In genomic region chr3:33577173-33577572, GRCh38 we compare ENCODE assay signal across 23 cellular contexts.
DNase-seq lines count a peak whose midpoint lies in the region; ATAC-seq, FAIRE-seq and TF ChIP-seq lines count a peak whose summit lies in the region.
"Had no signal": no experiment of that assay in that cellular context is flagged by ENCODE, and none has a peak within 500 bp of the region (broad histone marks: within the 10 kb centered on the region; RNA-seq: fewer than 3 reads in every experiment).

No MANE protein-coding gene starts in this region.

- peaks cover 35% of the 10 kb centered on the region for H3K36me3 Mint-ChIP-seq in MCF 10A (ENCODE audit: insufficient read depth, unreplicated experiment)
- H3K36me3 Mint-ChIP-seq in endothelial cell (ENCODE audit: low read depth, unreplicated experiment), result no peaks in the 10 kb centered on the region

- DNase-seq in MCF 10A (ENCODE audit: unreplicated experiment) (peak; percentile 3), breast epithelium (ENCODE audit: low spot score in 2 of 2) (no peak), endothelial cell (ENCODE audit: low spot score) (no peak), HepG2 (ENCODE audit: low spot score) (peak; percentile 54), urothelium cell line (ENCODE audit: low spot score) (no peak), SKM-1 (lab: John Stamatoyannopoulos, UW; ENCODE audit: unreplicated experiment) (no peak), RPMI8226 (no peak)
- DNase-seq: 8988T; AML-193; C1 segment of cervical spinal cord; CD8-positive, alpha-beta T cell; DMS53; GDM1; MV-4-11; NCI-H1105 treated with DMSO at 0.1 percent for 48 hours; NCI-H2081; NCI-H2171 treated with DMSO at 0.1 percent for 48 hours; NCI-H524 treated with DMSO at 0.1 percent for 48 hours; OCI-M1; Right ventricle myocardium superior had no signal

- H3K27ac ChIP-seq in breast epithelium (peak overlapping the region in 1 of 2 donors; percentile 72), HepG2 (ENCODE audit: extremely low read length, insufficient read depth, low read length) (peak overlapping the region; percentile 19)

- no peak for TF ChIP-seq CTCF in MCF 10A (IDR thresholded peaks at IDR 0.05; ENCODE audit: unreplicated experiment)
- no peak for TF ChIP-seq CTCF in breast epithelium (IDR thresholded peaks at IDR 0.05)
- no peak for TF ChIP-seq CTCF in endothelial cell (IDR thresholded peaks at IDR 0.05; ENCODE audit: unreplicated experiment)
- no peak for TF ChIP-seq CTCF in HepG2 (CRISPR knock-in tag; IDR thresholded peaks at IDR 0.05)

- no peak overlapping the region for H3K4me3 ChIP-seq in breast epithelium
- no peak overlapping the region for H3K4me3 ChIP-seq in HepG2 (replicated peaks in 1 of 3; ENCODE audit: insufficient read depth in 1 of 3, low read depth in 2 of 3, low read length in 3 of 3)
- H3K4me3 ChIP-seq: HAP-1 had no signal

- no peak overlapping the region for H3K4me2 ChIP-seq in HepG2 (ENCODE audit: low read depth, low read length)

- H3K27me3 ChIP-seq in breast epithelium (no peaks in the 10 kb centered on the region), HepG2 (ENCODE audit: control insufficient read depth in 1 of 2, insufficient read depth in 2 of 2, low read length in 2 of 2) (no peaks in the 10 kb centered on the region)

- H3K4me1 Mint-ChIP-seq in MCF 10A (ENCODE audit: insufficient read depth, unreplicated experiment) (peaks cover 10% of the 10 kb centered on the region), endothelial cell (ENCODE audit: unreplicated experiment) (peaks cover 8% of the 10 kb centered on the region)

- TF ChIP-seq POLR2A in breast epithelium (IDR thresholded peaks at IDR 0.05) (no peak), HepG2 (IDR thresholded peaks at IDR 0.05; ENCODE audit: insufficient read depth in 1 of 2, low read depth in 2 of 2, low read length in 2 of 2) (no peak)

- H3K9me3 ChIP-seq in breast epithelium (no peaks in the 10 kb centered on the region), HepG2 (ENCODE audit: low read length) (no peaks in the 10 kb centered on the region)
- H3K9me3 ChIP-seq: HAP-1 had no signal

- no peak for FAIRE-seq in HepG2 (lab: Jason Lieb, UNC)
- peak; percentile 44 for FAIRE-seq in urothelium cell line (lab: Jason Lieb, UNC)

- H3K27ac Mint-ChIP-seq in MCF 10A (ENCODE audit: low read depth, unreplicated experiment) (no peak overlapping the region), endothelial cell (ENCODE audit: unreplicated experiment) (peak overlapping the region; percentile 4)
- H3K27ac Mint-ChIP-seq: CD8-positive, alpha-beta T cell; IgD-negative memory B cell had no signal

- TF ChIP-seq EP300 in HepG2 (IDR thresholded peaks at IDR 0.05; ENCODE audit: low read depth in 2 of 2, low read length in 2 of 2), result peak in 1 of 2 experiments; percentile 38; a peak in 1 of 4 replicates
- TF ChIP-seq EP300 in HepG2 (CRISPR knock-in tag; IDR thresholded peaks at IDR 0.05; ENCODE audit: borderline replicate concordance), result no peak

- H3K9ac ChIP-seq in HepG2 (ENCODE audit: insufficient read depth, low read depth, low read length), result no peak overlapping the region

- H4K20me1 ChIP-seq in HepG2 (ENCODE audit: insufficient read depth, low read length), result no peaks in the 10 kb centered on the region

- in situ Hi-C loops in HepG2 (cut with HindIII; ENCODE audit: extremely low pct_ligation_motif_present, low pct_unique_long_range_greater_than_20kb), result no loop called here

- WGBS in HepG2 (ENCODE audit: low lambda C conversion rate), result 83% methylated on average over 3 of the region's 3 CpGs

- no peak overlapping the region for H2AFZ ChIP-seq in HepG2 (ENCODE audit: low read length)

- H3K4me1 ChIP-seq in breast epithelium, result no peaks in the 10 kb centered on the region
- H3K4me1 ChIP-seq in HepG2 (ENCODE audit: insufficient read depth, low read length), result peaks cover 62% of the 10 kb centered on the region

- H3K79me2 ChIP-seq in HepG2 (ENCODE audit: insufficient read depth, low read length), result no peaks in the 10 kb centered on the region

- no peaks in the 10 kb centered on the region for H3K9me3 Mint-ChIP-seq in MCF 10A (ENCODE audit: unreplicated experiment)
- no peaks in the 10 kb centered on the region for H3K9me3 Mint-ChIP-seq in endothelial cell (ENCODE audit: unreplicated experiment)
- H3K9me3 Mint-ChIP-seq: CD8-positive, alpha-beta T cell had no signal

- no peak for TF ChIP-seq RAD21 in HepG2 (CRISPR knock-in tag; IDR thresholded peaks at IDR 0.05)

- CTCF ChIA-PET in MCF 10A (lab: Yijun Ruan, JAX), result no interaction called here
- CTCF ChIA-PET in HepG2 (lab: Yijun Ruan, JAX; ENCODE audit: low intra/inter-chr PET ratio, low total read pairs), result no interaction called here

- H3K36me3 ChIP-seq in breast epithelium (peaks cover 4% of the 10 kb centered on the region), HepG2 (replicated peaks in 1 of 2; ENCODE audit: control insufficient read depth in 1 of 2, insufficient read depth in 2 of 2, low read length in 2 of 2) (peaks cover 0 to 8% of the 10 kb centered on the region in 2 experiments; a peak in 3 of 5 replicates)

- intact Hi-C loops in MCF 10A (cut with micrococcal nuclease) (no loop called here), breast epithelium (cut with DNase I; ENCODE audit: low total_unique reads) (no loop called here), HepG2 (cut with micrococcal nuclease; ENCODE audit: unreplicated experiment) (loop anchor here (5.0 kb wide), 1 partner anchor 135 kb away; the partner anchor contains the start of gene UBP1)

- BruUV-seq in MCF 10A (replicated peaks; lab: Mats Ljungman, UMichigan) (no TSS peak), HepG2 (replicated peaks; lab: Mats Ljungman, UMichigan) (no TSS peak)

- H3K27me3 Mint-ChIP-seq in MCF 10A (ENCODE audit: insufficient read depth, unreplicated experiment) (no peaks in the 10 kb centered on the region), endothelial cell (ENCODE audit: unreplicated experiment) (no peaks in the 10 kb centered on the region)
- H3K27me3 Mint-ChIP-seq: IgD-negative memory B cell had no signal

- POLR2A ChIA-PET in MCF 10A (lab: Yijun Ruan, JAX), result interaction anchor here (0.6 to 1.0 kb wide), 3 partner anchors 136 to 264 kb away, joined by 3 to 4 read pairs (median 3); partner anchors contain the start of gene PDCD6IP
- POLR2A ChIA-PET in HepG2 (lab: Yijun Ruan, JAX), result no interaction called here

- no peak overlapping the region for H3K4me3 Mint-ChIP-seq in MCF 10A (ENCODE audit: unreplicated experiment)
- no peak overlapping the region for H3K4me3 Mint-ChIP-seq in endothelial cell (ENCODE audit: unreplicated experiment)
- H3K4me3 Mint-ChIP-seq: CD8-positive, alpha-beta T cell; IgD-negative memory B cell had no signal

- ATAC-seq in HepG2, result peak; percentile 57
- ATAC-seq in GM21423 (IDR thresholded peaks at IDR 0.05; ENCODE audit: unreplicated experiment), result no peak
- ATAC-seq: CD8-positive, alpha-beta T cell had no signal

TF ChIP-seq in HepG2, 621 proteins besides CTCF, POLR2A, EP300 and RAD21 (continues in another document):
- no peak for TF ChIP-seq KAT7 (CRISPR knock-in tag; IDR thresholded peaks at IDR 0.05; ENCODE audit: borderline replicate concordance)
- no peak for TF ChIP-seq HMGXB3 (CRISPR knock-in tag; IDR thresholded peaks at IDR 0.05; ENCODE audit: borderline replicate concordance)
- TF ChIP-seq GATAD2A (CRISPR knock-in tag; IDR thresholded peaks at IDR 0.05), result 0 out of 2 replicates have a peak, but pooled peaks have one; percentile 32
- peak; percentile 79 for TF ChIP-seq CEBPG (CRISPR knock-in tag; IDR thresholded peaks at IDR 0.05)
- TF ChIP-seq ZNF770 (CRISPR knock-in tag; IDR thresholded peaks at IDR 0.05), result no peak
- peak; percentile 35 for TF ChIP-seq HNF4A (CRISPR knock-in tag; IDR thresholded peaks at IDR 0.05)
- peak; percentile 84 for TF ChIP-seq CEBPB (IDR thresholded peaks at IDR 0.05; ENCODE audit: borderline replicate concordance, low read depth, low read length)

Comparison
In these comparisons a context has a peak if more than half of its experiments do, and no peak if none do; other contexts are left out.
1. DNase-seq: peak in MCF 10A (single experiment) and HepG2 (single experiment); none in breast epithelium (0 of 2), endothelial cell (single experiment), urothelium cell line (single experiment), SKM-1 (single experiment) and RPMI8226 (single experiment).